Comparison of ENCODE assay signal across 8 cellular contexts in the genomic region with DNA sequence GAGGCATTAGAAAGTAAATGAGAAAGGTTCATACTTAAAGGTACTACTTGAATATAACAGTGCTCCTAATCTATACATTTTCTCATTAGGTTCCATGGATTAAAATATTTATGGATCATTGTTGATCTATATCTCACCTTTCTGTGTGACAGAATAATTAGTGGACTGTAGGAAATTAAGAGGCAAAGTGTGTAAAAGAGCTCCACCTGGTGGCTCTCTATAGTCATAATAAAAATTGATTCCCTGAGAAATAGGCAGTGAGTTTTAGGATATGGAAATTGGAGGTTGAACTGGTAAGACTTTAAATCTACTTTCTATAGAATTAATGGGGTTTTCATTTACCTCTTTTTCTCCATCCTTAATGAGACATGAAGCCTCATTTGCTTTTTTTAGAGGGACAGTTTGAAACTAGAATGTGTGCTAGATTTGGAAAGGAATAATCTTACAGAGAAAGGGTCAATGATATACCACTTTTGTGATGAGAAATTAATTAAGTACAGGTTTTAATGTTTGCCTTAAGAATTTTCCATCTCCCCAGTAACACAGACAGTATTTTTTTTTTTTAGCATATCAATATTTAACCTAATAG. TPM values are rescaled to one million over a fixed set of nuclear protein-coding genes. Genes with fewer than 3 reads are reported as not detected.
A peak's percentile ranks its signal among the peaks of the same experiment; 100 is the strongest.
DNase-seq lines count a peak whose midpoint lies in the region; ATAC-seq and TF ChIP-seq lines count a peak whose summit lies in the region.

No MANE protein-coding gene starts in this region.

- H3K9me3 ChIP-seq in heart right ventricle (no peaks in the 10 kb centered on the region), tibial artery (no peaks in the 10 kb centered on the region)

- peak; percentile 44 to 79 (median 70) for TF ChIP-seq CTCF in heart right ventricle (IDR thresholded peaks at IDR 0.05)
- peak; percentile 72 for TF ChIP-seq CTCF in foreskin keratinocyte (conservative IDR thresholded peaks at IDR 0.05)
- TF ChIP-seq CTCF in tibial artery (IDR thresholded peaks at IDR 0.05): peak; percentile 54 to 62

- peaks cover 0 to 17% (median 0%) of the 10 kb centered on the region in 9 donors for H3K4me1 ChIP-seq in heart right ventricle
- H3K4me1 ChIP-seq in foreskin keratinocyte: no peaks in the 10 kb centered on the region
- H3K4me1 ChIP-seq in tibial artery: peaks cover 0 to 14% (median 0%) of the 10 kb centered on the region in 4 donors

- ATAC-seq in heart right ventricle (no peak), Right ventricle myocardium inferior (no peak), HG02981 (IDR thresholded peaks at IDR 0.05; ENCODE audit: unreplicated experiment) (peak; percentile 64), foreskin keratinocyte (peak; percentile 54)

- H3K36me3 ChIP-seq in heart right ventricle (peaks cover 0 to 100% (median 44%) of the 10 kb centered on the region in 9 donors), tibial artery (peaks cover 52 to 75% (median 67%) of the 10 kb centered on the region in 3 donors)

- in situ Hi-C loops in SK-MEL-5 (cut with HindIII; ENCODE audit: low pct_unique_long_range_greater_than_20kb, low sequenced_read_pairs): no loop called here

- H3K27me3 ChIP-seq in heart right ventricle (no peaks in the 10 kb centered on the region), foreskin keratinocyte (no peaks in the 10 kb centered on the region), tibial artery (no peaks in the 10 kb centered on the region)

- H3K27ac ChIP-seq in heart right ventricle (no peak overlapping the region), foreskin keratinocyte (no peak overlapping the region), tibial artery (peak overlapping the region in 1 of 2 donors; percentile 38)

- DNase-seq in heart right ventricle (no peak), Right ventricle myocardium inferior (ENCODE audit: missing footprints) (no peak), SK-MEL-5 (ENCODE audit: low read depth, low spot score) (peak; percentile 60), foreskin keratinocyte (peak in 1 of 2 donors; percentile 8), tibial artery (no peak), glomerular visceral epithelial cell (ENCODE audit: extremely low spot score) (no peak), T-helper 9 cell (no peak)

- intact Hi-C loops in heart right ventricle (cut with DNase I): no loop called here
- intact Hi-C loops in Right ventricle myocardium inferior (cut with DNase I): no loop called here
- intact Hi-C loops in tibial artery (cut with DNase I; ENCODE audit: low total_unique reads): no loop called here

- H3K4me3 ChIP-seq in heart right ventricle (no peak overlapping the region), tibial artery (no peak overlapping the region)

RNA-seq across cellular contexts. Expression of gene DERA, which starts 11.8 kb away (rescaled TPM):
- total RNA-seq in heart right ventricle (10 to 100 TPM; 15.9 to 23.7 (median 19.2) TPM), Right ventricle myocardium inferior (21.5 TPM), foreskin keratinocyte (38.2 and 38.3 TPM in 2 replicates)
- polyA plus RNA-seq in heart right ventricle (10 to 100 TPM; 14.6 to 23.8 TPM), foreskin keratinocyte (26.7 and 30.9 TPM in 2 replicates)
- 178 and 200 TPM in 2 replicates for total RNA-seq in SK-MEL-5 (2014; rRNA removed; shearing (Covaris generic))
- polyA plus RNA-seq in SK-MEL-5 (2015; cell fraction: cytosol; rRNA removed): 88.5 and 94.9 TPM in 2 replicates
- 87.1 and 104 TPM in 2 replicates for polyA plus RNA-seq in SK-MEL-5 (2015; cell fraction: nucleus; rRNA removed)

RNA-seq across cellular contexts. Expression of gene STRAP, which starts 17.2 kb away (rescaled TPM):
- total RNA-seq in heart right ventricle (100 to 1,000 TPM; 108 to 161 (median 116) TPM), Right ventricle myocardium inferior (135 TPM), foreskin keratinocyte (177 and 178 TPM in 2 replicates)
- polyA plus RNA-seq in heart right ventricle (100 to 1,000 TPM; 104 to 149 TPM), foreskin keratinocyte (164 and 177 TPM in 2 replicates)
- 108 and 114 TPM in 2 replicates for total RNA-seq in SK-MEL-5 (2014; rRNA removed; shearing (Covaris generic))
- 169 and 179 TPM in 2 replicates for polyA plus RNA-seq in SK-MEL-5 (2015; cell fraction: cytosol; rRNA removed)
- 59.9 and 100 TPM in 2 replicates for polyA plus RNA-seq in SK-MEL-5 (2015; cell fraction: nucleus; rRNA removed)

Comparison
In these comparisons a context has a peak if more than half of its experiments do, and no peak if none do; other contexts are left out.
1. ATAC-seq: peak in HG02981 (single experiment) and foreskin keratinocyte (single experiment); none in heart right ventricle (0 of 8) and Right ventricle myocardium inferior (single experiment).
2. Peak in every context shown above with its lines, with median percentiles within 50 percentile points of each other: CTCF ChIP-seq.